ENCODE assay signal across 8 cellular contexts in the genomic region with DNA sequence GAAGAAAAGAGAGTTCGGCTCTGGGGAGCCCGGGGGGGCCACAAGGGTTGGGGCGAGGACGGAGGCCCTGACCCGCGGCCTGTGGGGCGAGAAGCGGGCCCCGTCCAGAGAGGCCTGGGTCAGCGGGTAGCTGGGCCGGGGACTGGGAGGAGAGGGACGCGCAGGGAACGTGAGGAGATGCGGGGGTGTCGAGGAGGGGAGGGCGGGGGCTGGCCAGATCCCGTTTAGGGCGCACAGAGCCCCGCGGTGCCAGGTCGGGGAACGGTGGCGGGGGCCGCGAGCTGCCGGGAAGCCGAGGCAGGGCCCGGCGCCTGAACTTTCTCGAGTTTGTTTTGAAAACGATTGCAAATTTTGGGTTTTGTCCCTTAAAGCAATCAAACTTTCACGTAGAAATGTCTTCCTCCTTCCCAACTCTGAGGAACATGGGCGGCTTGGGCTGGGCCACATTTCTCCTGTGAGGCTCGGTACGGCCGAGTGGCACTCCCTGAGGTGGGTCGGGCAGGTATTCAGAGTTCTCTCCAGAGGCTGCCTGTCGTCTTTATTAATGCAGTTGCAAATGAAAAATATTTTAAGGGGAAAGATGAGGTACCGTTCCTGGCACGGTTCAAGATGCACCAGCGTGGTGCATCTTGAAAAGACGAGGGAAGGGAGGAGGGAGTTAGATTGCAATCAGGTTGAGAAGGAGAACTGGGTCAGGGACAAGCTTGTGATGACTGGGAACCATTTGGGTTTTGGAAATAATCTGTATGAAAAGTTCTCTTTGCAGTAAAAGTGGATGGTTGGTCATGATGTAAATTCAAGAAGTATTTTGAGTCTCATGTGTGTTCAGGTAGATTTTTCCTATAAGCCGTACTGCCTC. TPM values are rescaled to one million over a fixed set of nuclear protein-coding genes. Genes with fewer than 3 reads are reported as not detected.
A peak's percentile ranks its signal among the peaks of the same experiment; 100 is the strongest.
DNase-seq lines count a peak whose midpoint lies in the region; ATAC-seq and TF ChIP-seq lines count a peak whose summit lies in the region.

No MANE protein-coding gene starts in this region.

- peak overlapping the region in 6 of 12 donors; percentile 53 to 69 (median 62) for H3K27ac ChIP-seq in heart left ventricle
- H3K27ac ChIP-seq in trophoblast cell (ENCODE audit: low read depth, low read length) = no peak overlapping the region

- H2AFZ ChIP-seq in Loucy (ENCODE audit: low read length) (peak overlapping the region; percentile 93), trophoblast cell (ENCODE audit: insufficient read depth, low read length, poor library complexity) (peak overlapping the region; percentile 91)

- no peak overlapping the region for H2AK5ac ChIP-seq in trophoblast cell (ENCODE audit: low read length)

- H3K79me1 ChIP-seq in trophoblast cell (ENCODE audit: low read length) = peaks cover 6% of the 10 kb centered on the region

- 5 to 6% (median 5%) methylated on average over 40 to 44 of the region's 44 CpGs for WGBS in heart left ventricle, 4 donors
- WGBS in trophoblast cell (ENCODE audit: extremely low coverage, insufficient coverage, insufficient read length) = no CpG with 5 or more reads among the region's 44 CpGs

- H2BK5ac ChIP-seq in trophoblast cell (ENCODE audit: low read depth, low read length, poor library complexity) = no peak overlapping the region

- H3K9me3 ChIP-seq in Loucy (ENCODE audit: insufficient read depth, low read depth, low read length) = no peaks in the 10 kb centered on the region
- H3K9me3 ChIP-seq in heart left ventricle = no peaks in the 10 kb centered on the region
- no peaks in the 10 kb centered on the region for H3K9me3 ChIP-seq in trophoblast cell (ENCODE audit: insufficient read depth, low read depth, low read length)

- H3K4me1 Mint-ChIP-seq in activated T-helper 2 cell treated with anti-CD3 and anti-CD28 coated beads, Interferon-gamma antibody, Interleukin-2, Interleukin-4, amounts not matched to agents 10 μg/mL and 5 μg/mL and 100 μg/mL, durations not matched to agents 14 hours and 24 hours and 36 hours (ENCODE audit: low read depth) = peaks cover 22% of the 10 kb centered on the region

- peaks cover 16% of the 10 kb centered on the region for H4K20me1 ChIP-seq in Loucy (ENCODE audit: insufficient read depth, low read length, poor library complexity, severe bottlenecking)

- no peaks in the 10 kb centered on the region for H3K27me3 Mint-ChIP-seq in activated T-helper 2 cell treated with anti-CD3 and anti-CD28 coated beads, Interferon-gamma antibody, Interleukin-2, Interleukin-4, amounts not matched to agents 10 μg/mL and 5 μg/mL and 100 μg/mL, durations not matched to agents 14 hours and 24 hours and 36 hours (ENCODE audit: low read depth)

- H3K9ac ChIP-seq in Loucy (ENCODE audit: low read depth, low read length, poor library complexity, severe bottlenecking) (peak overlapping the region; percentile 89), trophoblast cell (ENCODE audit: low read length) (peak overlapping the region; percentile 20)

- H3K36me3 Mint-ChIP-seq in activated T-helper 2 cell treated with anti-CD3 and anti-CD28 coated beads, Interferon-gamma antibody, Interleukin-2, Interleukin-4, amounts not matched to agents 10 μg/mL and 5 μg/mL and 100 μg/mL, durations not matched to agents 14 hours and 24 hours and 36 hours (ENCODE audit: low read depth) = peaks cover 24% of the 10 kb centered on the region

- H3K27me3 ChIP-seq in Loucy (ENCODE audit: insufficient read depth, low read length, poor library complexity, severe bottlenecking) = no peaks in the 10 kb centered on the region
- H3K27me3 ChIP-seq in heart left ventricle = no peaks in the 10 kb centered on the region
- H3K27me3 ChIP-seq in trophoblast cell (ENCODE audit: insufficient read depth, low read length) = no peaks in the 10 kb centered on the region

- peak overlapping the region; percentile 77 for H4K91ac ChIP-seq in trophoblast cell (ENCODE audit: low read depth, low read length)

- peak overlapping the region; percentile 97 for H3K4me3 ChIP-seq in Loucy (ENCODE audit: low read length, poor library complexity, severe bottlenecking)
- peak overlapping the region; percentile 52 to 98 (median 84) for H3K4me3 ChIP-seq in heart left ventricle
- peak overlapping the region; percentile 81 for H3K4me3 ChIP-seq in trophoblast cell (ENCODE audit: low read depth, low read length)

- TF ChIP-seq CTCF in GM10266 (IDR thresholded peaks at IDR 0.05; ENCODE audit: control insufficient read depth, insufficient read depth, low read depth, missing control alignments) (no peak), Loucy (conservative IDR thresholded peaks at IDR 0.05; ENCODE audit: low read length) (no peak), heart left ventricle (IDR thresholded peaks at IDR 0.05) (no peak)

- peak overlapping the region; percentile 96 for H4K8ac ChIP-seq in trophoblast cell (ENCODE audit: low read depth, low read length)

- peak overlapping the region; percentile 84 for H3K27ac Mint-ChIP-seq in activated T-helper 2 cell treated with anti-CD3 and anti-CD28 coated beads, Interferon-gamma antibody, Interleukin-2, Interleukin-4, amounts not matched to agents 10 μg/mL and 5 μg/mL and 100 μg/mL, durations not matched to agents 14 hours and 24 hours and 36 hours

- H3K9me3 Mint-ChIP-seq in activated T-helper 2 cell treated with anti-CD3 and anti-CD28 coated beads, Interferon-gamma antibody, Interleukin-2, Interleukin-4, amounts not matched to agents 10 μg/mL and 5 μg/mL and 100 μg/mL, durations not matched to agents 14 hours and 24 hours and 36 hours = no peaks in the 10 kb centered on the region

- intact Hi-C loops in activated T-helper 2 cell treated with anti-CD3 and anti-CD28 coated beads, Interferon-gamma antibody, Interleukin-2, Interleukin-4, amounts not matched to agents 10 μg/mL and 5 μg/mL and 100 μg/mL, durations not matched to agents 14 hours and 24 hours and 36 hours (cut with micrococcal nuclease) = no loop called here
- intact Hi-C loops in heart left ventricle (cut with DNase I) = no loop called here

- H3K4me1 ChIP-seq in Loucy (ENCODE audit: insufficient read depth, low read length, poor library complexity, severe bottlenecking) = peaks cover 35% of the 10 kb centered on the region
- peaks cover 0 to 34% (median 20%) of the 10 kb centered on the region in 12 donors for H3K4me1 ChIP-seq in heart left ventricle
- H3K4me1 ChIP-seq in trophoblast cell (ENCODE audit: control insufficient read depth in 1 of 2, insufficient read depth in 2 of 2, low read length in 2 of 2) = peaks cover 3 to 4% of the 10 kb centered on the region in 2 experiments

- H3K4ac ChIP-seq in trophoblast cell (ENCODE audit: low read depth, low read length) = peak overlapping the region; percentile 56

- no peak for TF ChIP-seq POLR2A in heart left ventricle (IDR thresholded peaks at IDR 0.05)

- H2BK120ac ChIP-seq in trophoblast cell (ENCODE audit: insufficient read depth, low read length, poor library complexity) = no peak overlapping the region

- peak overlapping the region; percentile 88 for H3K14ac ChIP-seq in trophoblast cell (ENCODE audit: low read length)

- H3K18ac ChIP-seq in trophoblast cell (ENCODE audit: low read length) = peak overlapping the region; percentile 80

- H4K12ac ChIP-seq in trophoblast cell (ENCODE audit: low read depth, low read length) = peak overlapping the region; percentile 91

- DNase-seq in GM10266 (ENCODE audit: extremely low spot score) (peak; percentile 29), heart left ventricle (peak in 2 of 5 donors; percentile 27 to 29), trophoblast cell (peak in 1 of 2 donors; percentile 17), activated gamma-delta T cell (lab: John Stamatoyannopoulos, UW) (no peak), NCI-H1694 (lab: John Stamatoyannopoulos, UW) (no peak), cortex of kidney (lab: John Stamatoyannopoulos, UW) (no peak)
- no peak for DNase-seq in activated T-helper 2 cell treated with anti-CD3 and anti-CD28 coated beads, Interferon-gamma antibody, Interleukin-2, Interleukin-4, amounts not matched to agents 10 μg/mL and 5 μg/mL and 100 μg/mL, durations not matched to agents 14 hours and 24 hours and 36 hours (ENCODE audit: low spot score)

- H3F3A ChIP-seq in Loucy (ENCODE audit: low read depth) = no peaks in the 10 kb centered on the region

- no peak overlapping the region for H2BK12ac ChIP-seq in trophoblast cell (ENCODE audit: low read length)

- H3K9me2 ChIP-seq in Loucy (replicated peaks; ENCODE audit: low read depth, low read length) = no peaks in the 10 kb centered on the region

- H3K23ac ChIP-seq in trophoblast cell (ENCODE audit: low read length) = no peak overlapping the region

- H3K4me2 ChIP-seq in Loucy (ENCODE audit: low read depth, low read length, poor library complexity, severe bottlenecking) (peak overlapping the region; percentile 85), trophoblast cell (ENCODE audit: low read length) (peak overlapping the region; percentile 85)

- peak; percentile 18 to 63 (median 44) for ATAC-seq in heart left ventricle

- H3K79me2 ChIP-seq in Loucy (ENCODE audit: insufficient read depth, low read length) (peaks cover 47% of the 10 kb centered on the region), trophoblast cell (ENCODE audit: control insufficient read depth, insufficient read depth, low read length, poor library complexity) (peaks cover 6% of the 10 kb centered on the region)

- H3K4me3 Mint-ChIP-seq in activated T-helper 2 cell treated with anti-CD3 and anti-CD28 coated beads, Interferon-gamma antibody, Interleukin-2, Interleukin-4, amounts not matched to agents 10 μg/mL and 5 μg/mL and 100 μg/mL, durations not matched to agents 14 hours and 24 hours and 36 hours (ENCODE audit: low read depth) = peak overlapping the region; percentile 93

- H3K36me3 ChIP-seq in Loucy (ENCODE audit: insufficient read depth, low read length) (no peaks in the 10 kb centered on the region), heart left ventricle (no peaks in the 10 kb centered on the region), trophoblast cell (ENCODE audit: control insufficient read depth in 1 of 2, insufficient read depth in 2 of 2, low read length in 2 of 2) (no peaks in the 10 kb centered on the region)

RNA-seq across cellular contexts. Expression of a gene that starts 1.0 kb away (rescaled TPM):
- total RNA-seq in activated T-helper 2 cell treated with anti-CD3 and anti-CD28 coated beads, Interferon-gamma antibody, Interleukin-2, Interleukin-4, amounts not matched to agents 10 μg/mL and 5 μg/mL and 100 μg/mL, durations not matched to agents 14 hours and 24 hours and 36 hours = 28.5 and 32.0 TPM in 2 replicates
- 10 to 100 TPM; 10.3 to 20.6 (median 15.9) TPM for total RNA-seq in heart left ventricle
- 10 to 100 TPM; 10.5 to 18.8 TPM for polyA plus RNA-seq in heart left ventricle
- 7.7 and 8.1 TPM in 2 replicates for polyA plus RNA-seq in trophoblast cell (2013)
